Comparison of ENCODE assay signal across 11 cellular contexts in genomic region chr5:89878140-89878570, GRCh38.
DNase-seq lines count a peak whose midpoint lies in the region; ATAC-seq and TF ChIP-seq lines count a peak whose summit lies in the region.
"Had no signal": no experiment of that assay in that cellular context is flagged by ENCODE, and none has a peak within 500 bp of the region (broad histone marks: within the 10 kb centered on the region; RNA-seq: fewer than 3 reads in every experiment).

No MANE protein-coding gene starts in this region.

- DNase-seq in EL = peak; percentile 45
- peak; percentile 93 for DNase-seq in MV-4-11 (lab: John Stamatoyannopoulos, UW)
- DNase-seq in brain pericyte (ENCODE audit: low read depth, low spot score) = peak; percentile 46
- DNase-seq in mucosa of descending colon = peak in 1 of 3 donors; percentile 2
- DNase-seq in lower lobe of right lung = no peak
- no peak for DNase-seq in body of pancreas
- no peak for DNase-seq in H7
- DNase-seq: activated effector memory CD4-positive, alpha-beta T cell treated with anti-CD3 and anti-CD28 coated beads, Interleukin-2, amount 50 U/mL, for 16 hours; nucleus accumbens had no signal

- no peak overlapping the region for H3K4me3 ChIP-seq in mucosa of descending colon
- H3K4me3 ChIP-seq in lower lobe of right lung = no peak overlapping the region
- H3K4me3 ChIP-seq in body of pancreas = no peak overlapping the region
- no peak overlapping the region for H3K4me3 ChIP-seq in H7 (ENCODE audit: insufficient read depth, low read depth, low read length)

- H3K36me3 ChIP-seq in mucosa of descending colon (ENCODE audit: low read depth) = no peaks in the 10 kb centered on the region
- H3K36me3 ChIP-seq in lower lobe of right lung = no peaks in the 10 kb centered on the region
- H3K36me3 ChIP-seq in body of pancreas (replicated peaks in 1 of 2; ENCODE audit: insufficient read depth in 1 of 2, low read depth in 2 of 2) = no peaks in the 10 kb centered on the region
- H3K36me3 ChIP-seq in H7 (replicated peaks; ENCODE audit: control insufficient read depth, insufficient read depth, low read length) = no peaks in the 10 kb centered on the region

- H3K27me3 ChIP-seq in lower lobe of right lung (ENCODE audit: low read depth) (no peaks in the 10 kb centered on the region), body of pancreas (no peaks in the 10 kb centered on the region), H7 (ENCODE audit: control insufficient read depth, insufficient read depth, low read length) (no peaks in the 10 kb centered on the region)

- no peak for TF ChIP-seq CTCF in mucosa of descending colon (IDR thresholded peaks at IDR 0.05)
- no peak for TF ChIP-seq CTCF in lower lobe of right lung (IDR thresholded peaks at IDR 0.05)
- TF ChIP-seq CTCF in body of pancreas (IDR thresholded peaks at IDR 0.05) = no peak

- intact Hi-C loops in mucosa of descending colon (cut with DNase I, micrococcal nuclease) (no loop called here), lower lobe of right lung (cut with DNase I) (no loop called here), body of pancreas (cut with DNase I) (no loop called here)

- ATAC-seq in mucosa of descending colon (peak; percentile 86), HG03342 (IDR thresholded peaks at IDR 0.05; ENCODE audit: unreplicated experiment) (no peak), lower lobe of right lung (no peak), body of pancreas (no peak)

- H3K27ac ChIP-seq in lower lobe of right lung = no peak overlapping the region
- no peak overlapping the region for H3K27ac ChIP-seq in body of pancreas
- H3K27ac ChIP-seq: KMS-11 had no signal

- TF ChIP-seq POLR2A in body of pancreas (IDR thresholded peaks at IDR 0.05) = no peak

- WGBS in body of pancreas, 2 donors = 83 to 89% methylated on average over 4 of the region's 4 CpGs

- no peaks in the 10 kb centered on the region for H3K4me1 ChIP-seq in mucosa of descending colon (ENCODE audit: low read depth)
- H3K4me1 ChIP-seq in lower lobe of right lung = no peaks in the 10 kb centered on the region
- no peaks in the 10 kb centered on the region for H3K4me1 ChIP-seq in body of pancreas

- H3K9me3 ChIP-seq in mucosa of descending colon = no peaks in the 10 kb centered on the region
- H3K9me3 ChIP-seq in lower lobe of right lung = no peaks in the 10 kb centered on the region
- no peaks in the 10 kb centered on the region for H3K9me3 ChIP-seq in body of pancreas

Comparison
In these comparisons a context has a peak if more than half of its experiments do, and no peak if none do; other contexts are left out.
1. DNase-seq: peak in EL (single experiment), MV-4-11 (single experiment) and brain pericyte (single experiment); none in lower lobe of right lung (single experiment), body of pancreas (0 of 4) and H7 (single experiment).